Comparison of ENCODE assay signal across 22 cellular contexts in genomic region chr12:50196537-50196936, GRCh38. TPM values are rescaled to one million over a fixed set of nuclear protein-coding genes. Genes with fewer than 3 reads are reported as not detected.
A peak's percentile ranks its signal among the peaks of the same experiment; 100 is the strongest.
DNase-seq lines count a peak whose midpoint lies in the region; ATAC-seq, FAIRE-seq and TF ChIP-seq lines count a peak whose summit lies in the region.
"Had no signal": no experiment of that assay in that cellular context is flagged by ENCODE, and none has a peak within 500 bp of the region (broad histone marks: within the 10 kb centered on the region; RNA-seq: fewer than 3 reads in every experiment).

No MANE protein-coding gene starts in this region.

- H3K79me2 ChIP-seq in GM23248 (ENCODE audit: insufficient read depth) (peaks cover 75% of the 10 kb centered on the region), astrocyte (ENCODE audit: insufficient read depth, low read length) (peaks cover 43% of the 10 kb centered on the region)

- H3K27ac Mint-ChIP-seq in astrocyte (ENCODE audit: unreplicated experiment) = peak overlapping the region; percentile 62
- H3K27ac Mint-ChIP-seq: B cell, T-helper 17 cell had no signal

- H3K9me3 ChIP-seq in GM23248 (ENCODE audit: low read depth) (no peaks in the 10 kb centered on the region), astrocyte (ENCODE audit: insufficient read depth, low read depth, low read length) (no peaks in the 10 kb centered on the region), prostate gland (no peaks in the 10 kb centered on the region)
- H3K9me3 ChIP-seq: lower lobe of right lung, pancreas had no signal

- H3K36me3 ChIP-seq in GM23248 (ENCODE audit: low read depth) (peaks cover 68% of the 10 kb centered on the region), astrocyte (ENCODE audit: insufficient read depth, low read length) (peaks cover 60% of the 10 kb centered on the region), prostate gland (peaks cover 0 to 5% of the 10 kb centered on the region in 2 donors)

- H3F3A ChIP-seq in GM23248 (ENCODE audit: insufficient read depth) = peaks cover 81% of the 10 kb centered on the region

- H3K4me2 ChIP-seq in GM23248 (ENCODE audit: unreplicated experiment) (peak overlapping the region; percentile 45), astrocyte (ENCODE audit: low read length) (no peak overlapping the region)

- H3K4me1 ChIP-seq in GM23248 (ENCODE audit: insufficient read depth) (peaks cover 64% of the 10 kb centered on the region), astrocyte (ENCODE audit: insufficient read depth, low read length) (peaks cover 6% of the 10 kb centered on the region), prostate gland (replicated peaks) (peaks cover 12% of the 10 kb centered on the region)
- H3K4me1 ChIP-seq: lower lobe of right lung had no signal

- FAIRE-seq in astrocyte (lab: Jason Lieb, UNC) = no peak
- FAIRE-seq: bronchial epithelial cell, GM12891, pancreas, urothelium cell line had no signal

- H3K36me3 Mint-ChIP-seq in astrocyte (ENCODE audit: low read depth, unreplicated experiment) = peaks cover 21% of the 10 kb centered on the region
- H3K36me3 Mint-ChIP-seq: naive B cell had no signal

- ATAC-seq in esophagus mucosa (no peak), GM21576 (IDR thresholded peaks at IDR 0.05; ENCODE audit: unreplicated experiment) (no peak)
- ATAC-seq: lower lobe of right lung, T-helper 17 cell had no signal

- H4K20me1 ChIP-seq in GM23248 (ENCODE audit: insufficient read depth) (no peaks in the 10 kb centered on the region), astrocyte (ENCODE audit: insufficient read depth, low read length) (peaks cover 13% of the 10 kb centered on the region)

- H2AFZ ChIP-seq in GM23248 = no peak overlapping the region
- no peak overlapping the region for H2AFZ ChIP-seq in astrocyte (ENCODE audit: low read depth, low read length)

- no peak for DNase-seq in GM23248
- peak; percentile 56 for DNase-seq in M059J (ENCODE audit: low read depth)
- DNase-seq in astrocyte (ENCODE audit: low read depth) = no peak
- DNase-seq in prostate gland (ENCODE audit: low spot score) = peak; percentile 49
- no peak for DNase-seq in stimulated activated naive CD4-positive, alpha-beta T cell (lab: John Stamatoyannopoulos, UW)
- DNase-seq: Calu3; glutamatergic neuron; immature natural killer cell; lower lobe of right lung; naive B cell; NCI-H1694; NCI-H510A treated with DMSO at 0.1 percent for 48 hours; pancreas; SHP77 treated with DMSO at 0.1 percent for 48 hours; stimulated activated CD4-positive, alpha-beta T cell treated with anti-CD3 and anti-CD28 coated beads, Interleukin-2, amount 100 ng/mL, for 48 hours; T-helper 17 cell had no signal

- H3K27ac ChIP-seq in GM23248 (peak overlapping the region; percentile 50), astrocyte (ENCODE audit: low read depth, low read length) (no peak overlapping the region), prostate gland (no peak overlapping the region)
- H3K27ac ChIP-seq: lower lobe of right lung, pancreas had no signal

- no peak overlapping the region for H3K4me3 Mint-ChIP-seq in astrocyte (ENCODE audit: unreplicated experiment)
- H3K4me3 Mint-ChIP-seq: B cell, immature natural killer cell, naive B cell, T-helper 17 cell had no signal

- H3K9me3 Mint-ChIP-seq in astrocyte (ENCODE audit: unreplicated experiment) = no peaks in the 10 kb centered on the region
- H3K9me3 Mint-ChIP-seq: immature natural killer cell, naive B cell had no signal

- peaks cover 11% of the 10 kb centered on the region for H3K4me1 Mint-ChIP-seq in astrocyte (ENCODE audit: low read depth, unreplicated experiment)
- H3K4me1 Mint-ChIP-seq: B cell, immature natural killer cell, naive B cell, T-helper 17 cell had no signal

- H3K27me3 ChIP-seq in GM23248 (replicated peaks; ENCODE audit: insufficient read depth) (no peaks in the 10 kb centered on the region), astrocyte (ENCODE audit: insufficient read depth, low read length) (no peaks in the 10 kb centered on the region), prostate gland (replicated peaks; ENCODE audit: insufficient read depth) (no peaks in the 10 kb centered on the region)
- H3K27me3 ChIP-seq: pancreas had no signal

- WGBS in GM23248 (ENCODE audit: low coverage in 1 of 2, low lambda C conversion rate in 2 of 2, missing lambda C conversion rate in 2 of 2), 2 experiments = 57 to 63% methylated on average over 4 of the region's 4 CpGs
- 17% methylated on average over 4 of the region's 4 CpGs for WGBS in prostate gland

- H3K27me3 Mint-ChIP-seq in astrocyte (ENCODE audit: low read depth, unreplicated experiment) = no peaks in the 10 kb centered on the region
- H3K27me3 Mint-ChIP-seq: B cell, naive B cell, T-helper 17 cell had no signal

- intact Hi-C loops in prostate gland (cut with DNase I) = no loop called here

- H3K4me3 ChIP-seq in GM23248 = no peak overlapping the region
- H3K4me3 ChIP-seq in astrocyte (ENCODE audit: insufficient read depth, low read depth, low read length) = no peak overlapping the region
- no peak overlapping the region for H3K4me3 ChIP-seq in prostate gland
- H3K4me3 ChIP-seq: lower lobe of right lung, pancreas had no signal

- H3K9me2 ChIP-seq in GM23248 (ENCODE audit: insufficient read depth) = no peaks in the 10 kb centered on the region

- peak overlapping the region; percentile 21; the same call in 1 of the 2 replicates for H3K9ac ChIP-seq in GM23248
- H3K9ac ChIP-seq in astrocyte (ENCODE audit: low read length) = no peak overlapping the region

- TF ChIP-seq CTCF in astrocyte (IDR thresholded peaks at IDR 0.05; ENCODE audit: insufficient read depth, low read depth, low read length) (no peak), prostate gland (IDR thresholded peaks at IDR 0.05) (no peak)

- no peak for TF ChIP-seq POLR2A in prostate gland (IDR thresholded peaks at IDR 0.05)

- in situ Hi-C loops in GM23248 (cut with MboI) = no loop called here

RNA-seq across cellular contexts. Expression of gene CERS5, which starts 29.4 kb away (rescaled TPM):
- total RNA-seq in GM23248 (2014; rRNA removed; shearing (Covaris generic)) = 52.4 and 60.7 TPM in 2 replicates
- 88.7 and 99.2 TPM in 2 replicates for polyA plus RNA-seq in GM23248 (2016; fragmentation: Nextera tagmentation; extraction: Ambion mirVana)
- 26.1 and 28.9 TPM in 2 replicates for total RNA-seq in M059J (2014; rRNA removed; shearing (Covaris generic))
- total RNA-seq in astrocyte = 115 and 118 TPM in 2 replicates
- 10 to 100 TPM; 27.6 to 41.7 TPM for total RNA-seq in prostate gland
- 21.9 TPM for total RNA-seq in esophagus mucosa

Comparison
In these comparisons a context has a peak if more than half of its experiments do, and no peak if none do; other contexts are left out.
1. DNase-seq: peak in M059J (single experiment) and prostate gland (single experiment); none in GM23248 (single experiment), astrocyte (single experiment) and stimulated activated naive CD4-positive, alpha-beta T cell (0 of 6).